23 cellular contexts compared by ENCODE assay signal in genomic region chr6:118745156-118745555, GRCh38.
"Had no signal": no experiment of that assay in that cellular context is flagged by ENCODE, and none has a peak within 500 bp of the region (broad histone marks: within the 10 kb centered on the region; RNA-seq: fewer than 3 reads in every experiment).

No MANE protein-coding gene starts in this region.

- H3K9me3 ChIP-seq: colonic mucosa, gastroesophageal sphincter, left lung, pancreas, prostate gland, right lobe of liver, stomach, thoracic aorta, transverse colon had no signal

- H3K4me3 Mint-ChIP-seq: endodermal cell had no signal

- DNase-seq: colonic mucosa; effector CD4-positive, alpha-beta T cell; endodermal cell; erythroblast; glutamatergic neuron; islet precursor cell; left lung; mesendoderm; naive B cell; nucleus accumbens; pancreas; retina; right lobe of liver; stimulated activated CD4-positive, alpha-beta T cell treated with anti-CD3 and anti-CD28 coated beads, Interleukin-2, amount 100 ng/mL, for 24 hours; stimulated activated CD4-positive, alpha-beta T cell treated with anti-CD3 and anti-CD28 coated beads, Interleukin-4, amount 100 ng/mL, for 4 hours; stimulated activated naive CD4-positive, alpha-beta T cell; stomach; substantia nigra; transverse colon had no signal

- H3K4me1 ChIP-seq: colonic mucosa, prostate gland, right lobe of liver had no signal

- H3K4me3 ChIP-seq: colonic mucosa, gastroesophageal sphincter, left lung, lung, pancreas, prostate gland, right lobe of liver, stomach, thoracic aorta, transverse colon had no signal

- ATAC-seq: gastroesophageal sphincter, left lung, pancreas, right lobe of liver had no signal

- H3K36me3 ChIP-seq: colonic mucosa, gastroesophageal sphincter, left lung, pancreas, prostate gland, right lobe of liver, stomach, thoracic aorta, transverse colon had no signal

- H3K27ac ChIP-seq: colonic mucosa, gastroesophageal sphincter, left lung, pancreas, prostate gland, right lobe of liver, thoracic aorta, transverse colon had no signal

- H3K27me3 ChIP-seq: colonic mucosa, gastroesophageal sphincter, left lung, pancreas, right lobe of liver, stomach, transverse colon had no signal

- H3K27ac Mint-ChIP-seq: endodermal cell had no signal

- H3K9me3 Mint-ChIP-seq: endodermal cell had no signal
